In genomic region chr20:51318058-51318960, GRCh38 we compare ENCODE assay signal across 8 cellular contexts.
DNase-seq lines count a peak whose midpoint lies in the region; ATAC-seq and TF ChIP-seq lines count a peak whose summit lies in the region.

No MANE protein-coding gene starts in this region.

- no peak overlapping the region for H3K4me3 Mint-ChIP-seq in nephron progenitor cell

- peaks cover 44% of the 10 kb centered on the region for H3K4me1 Mint-ChIP-seq in nephron progenitor cell

- H3K27me3 Mint-ChIP-seq in nephron progenitor cell (ENCODE audit: low read depth, poor library complexity): peaks cover 17% of the 10 kb centered on the region

- peak; percentile 66 for TF ChIP-seq CTCF in nephron progenitor cell (IDR thresholded peaks at IDR 0.05)

- no peak for ATAC-seq in GM21717 (IDR thresholded peaks at IDR 0.05; ENCODE audit: unreplicated experiment)
- no peak for ATAC-seq in HG03442 (IDR thresholded peaks at IDR 0.05; ENCODE audit: unreplicated experiment)

- H3K9me3 Mint-ChIP-seq in nephron progenitor cell: peaks cover 8% of the 10 kb centered on the region

- peak; percentile 31 for DNase-seq in EL
- DNase-seq in NCI-H1092 treated with DMSO at 0.1 percent for 48 hours (lab: John Stamatoyannopoulos, UW): peak; percentile 16
- DNase-seq in activated CD4-positive, alpha-beta T cell treated with anti-CD3 and anti-CD28 coated beads for 48 hours: peak; percentile 84
- peak; percentile 16 for DNase-seq in effector CD4-positive, alpha-beta T cell
- peak; percentile 84 for DNase-seq in nephron progenitor cell
- DNase-seq in HCEC 1CT: no peak

- H3K36me3 Mint-ChIP-seq in nephron progenitor cell (ENCODE audit: low read depth): no peaks in the 10 kb centered on the region

- H3K27ac Mint-ChIP-seq in nephron progenitor cell: no peak overlapping the region
